Comparison of ENCODE assay signal across 8 cellular contexts in genomic region chr2:127700527-127701192, GRCh38. TPM values are rescaled to one million over a fixed set of nuclear protein-coding genes. Genes with fewer than 3 reads are reported as not detected.
DNase-seq lines count a peak whose midpoint lies in the region; ATAC-seq, FAIRE-seq and TF ChIP-seq lines count a peak whose summit lies in the region.

No MANE protein-coding gene starts in this region.

- peak; percentile 99 for FAIRE-seq in GM18507 (lab: Jason Lieb, UNC)

- H3K27ac ChIP-seq in angular gyrus (ENCODE audit: low read depth, low read length), result peak overlapping the region; percentile 91

- peak overlapping the region; percentile 83 for H3K4me3 ChIP-seq in AG04449 (ENCODE audit: low read depth, low read length)
- H3K4me3 ChIP-seq in iPS-18c (ENCODE audit: insufficient read depth, low read depth, low read length), result peak overlapping the region; percentile 86
- peak overlapping the region; percentile 85 for H3K4me3 ChIP-seq in skeletal muscle satellite cell (ENCODE audit: low read length)

- no peak for DNase-seq in AG04449 (ENCODE audit: low read depth, low spot score)
- DNase-seq in GM18507 (ENCODE audit: extremely low spot score, insufficient read length, low read depth), result peak; percentile 86
- DNase-seq in NCI-H510A (lab: John Stamatoyannopoulos, UW), result peak; percentile 60
- no peak for DNase-seq in NCI-H1092 (lab: John Stamatoyannopoulos, UW)

- peak overlapping the region; percentile 96 for H3K4me2 ChIP-seq in skeletal muscle satellite cell (ENCODE audit: low read length)

- H3K9ac ChIP-seq in skeletal muscle satellite cell (ENCODE audit: low read depth, low read length), result peak overlapping the region; percentile 97

- peak; percentile 37 for ATAC-seq in HG02852 (IDR thresholded peaks at IDR 0.05; ENCODE audit: unreplicated experiment)

- H3K27me3 ChIP-seq in skeletal muscle satellite cell (ENCODE audit: control insufficient read depth, insufficient read depth, low read length), result no peaks in the 10 kb centered on the region

- CTCF ChIA-PET in AG04449 (lab: Yijun Ruan, JAX), result no interaction called here

- POLR2A ChIA-PET in AG04449 (lab: Yijun Ruan, JAX), result interaction anchor here (0.6 to 1.3 kb wide), 3 partner anchors 25 to 508 kb away, joined by 3 to 4 read pairs (median 4); no protein-coding TSS in a partner anchor

- H3K4me1 ChIP-seq in skeletal muscle satellite cell (ENCODE audit: control insufficient read depth, insufficient read depth, low read length), result peaks cover 31% of the 10 kb centered on the region

- TF ChIP-seq CTCF in AG04449 (IDR thresholded peaks at IDR 0.05; ENCODE audit: insufficient read depth, low read length, missing control alignments), result no peak

- peaks cover 14% of the 10 kb centered on the region for H3K36me3 ChIP-seq in skeletal muscle satellite cell (ENCODE audit: insufficient read depth, low read length)

- H3K9me3 ChIP-seq in iPS-18c (ENCODE audit: control insufficient read depth, insufficient read depth, low read length) (no peaks in the 10 kb centered on the region), skeletal muscle satellite cell (replicated peaks; ENCODE audit: low read length) (no peaks in the 10 kb centered on the region)

RNA-seq across cellular contexts. Expression of gene SFT2D3, which starts 0.6 kb away (rescaled TPM):
- total RNA-seq in skeletal muscle satellite cell (2012; rRNA removed), result 2.3 and 3.3 TPM in 2 replicates

RNA-seq across cellular contexts. Expression of gene LIMS2, which starts 25.3 kb away (rescaled TPM):
- under 0.01 and 1.7 TPM in 2 replicates for total RNA-seq in skeletal muscle satellite cell (2012; rRNA removed)

RNA-seq across cellular contexts. Expression of gene GPR17, which starts 54.7 kb away (rescaled TPM):
- not detected in 2 replicates for total RNA-seq in skeletal muscle satellite cell (2012; rRNA removed)

Comparison
In these comparisons a context has a peak if more than half of its experiments do, and no peak if none do; other contexts are left out.
1. DNase-seq: peak in GM18507 (single experiment) and NCI-H510A (single experiment); none in AG04449 (single experiment) and NCI-H1092 (single experiment).
2. Peak in every context shown above with its lines, with median percentiles within 50 percentile points of each other: H3K4me3 ChIP-seq.